22 cellular contexts compared by ENCODE assay signal in genomic region chr3:125079675-125080045, GRCh38. TPM values are rescaled to one million over a fixed set of nuclear protein-coding genes. Genes with fewer than 3 reads are reported as not detected.
DNase-seq lines count a peak whose midpoint lies in the region; ATAC-seq, FAIRE-seq and TF ChIP-seq lines count a peak whose summit lies in the region.
"Had no signal": no experiment of that assay in that cellular context is flagged by ENCODE, and none has a peak within 500 bp of the region (broad histone marks: within the 10 kb centered on the region; RNA-seq: fewer than 3 reads in every experiment).

No MANE protein-coding gene starts in this region.

- no peak overlapping the region for H3K4ac ChIP-seq in H9 (ENCODE audit: low read depth, low read length)

- no peak overlapping the region for H3K27ac Mint-ChIP-seq in H9
- H3K27ac Mint-ChIP-seq: activated naive CD8-positive, alpha-beta T cell treated with anti-CD3 and anti-CD28 coated beads, Interleukin-2, amount 50 U/mL, for 24 hours; stimulated activated effector memory CD8-positive, alpha-beta T cell treated with anti-CD3 and anti-CD28 coated beads, Interleukin-12 subunit alpha, Interleukin-12 subunit beta, amount 100 ng/mL, for 72 hours had no signal

- no peak overlapping the region for H2BK12ac ChIP-seq in H9 (ENCODE audit: insufficient read length, low read depth, low read length)

- FAIRE-seq in A549 (lab: Jason Lieb, UNC) = no peak
- FAIRE-seq: GM12892, H54, HTR-8/SVneo, TTC549 had no signal

- TF ChIP-seq RAD21 in A549 (conservative IDR thresholded peaks at IDR 0.05 in 1 of 2, IDR thresholded peaks at IDR 0.05 in 1 of 2) (no peak), SK-N-SH (IDR thresholded peaks at IDR 0.05; ENCODE audit: low read length) (no peak)

- no peak overlapping the region for H2BK120ac ChIP-seq in H9 (ENCODE audit: low read depth, low read length, poor library complexity, severe bottlenecking)

- H3K79me1 ChIP-seq in H9 (ENCODE audit: insufficient read depth, low read depth, low read length, poor library complexity, severe bottlenecking) = no peaks in the 10 kb centered on the region

- no peaks in the 10 kb centered on the region for H3K23me2 ChIP-seq in H9 (ENCODE audit: insufficient read length, low read depth, low read length, poor library complexity, severe bottlenecking)

- H3K27me3 Mint-ChIP-seq in H9 (ENCODE audit: low read depth) = no peaks in the 10 kb centered on the region

- H3K9me3 Mint-ChIP-seq in H9 = no peaks in the 10 kb centered on the region
- H3K9me3 Mint-ChIP-seq: activated naive CD8-positive, alpha-beta T cell treated with anti-CD3 and anti-CD28 coated beads, Interleukin-2, amount 50 U/mL, for 24 hours; stimulated activated effector memory CD8-positive, alpha-beta T cell treated with anti-CD3 and anti-CD28 coated beads, Interleukin-12 subunit alpha, Interleukin-12 subunit beta, amount 100 ng/mL, for 72 hours had no signal

- no peak overlapping the region for H2BK5ac ChIP-seq in H9 (ENCODE audit: insufficient read length, low read length)

- ATAC-seq in A549 (peak; percentile 51 to 52; a peak in 2 of 6 replicates), HG02798 (IDR thresholded peaks at IDR 0.05; ENCODE audit: poor library complexity, unreplicated experiment) (no peak)
- ATAC-seq: activated naive CD8-positive, alpha-beta T cell treated with anti-CD3 and anti-CD28 coated beads, Interleukin-2, amount 50 U/mL, for 24 hours; sciatic nerve; stimulated activated effector memory CD8-positive, alpha-beta T cell treated with anti-CD3 and anti-CD28 coated beads, Interleukin-12 subunit alpha, Interleukin-12 subunit beta, amount 100 ng/mL, for 72 hours had no signal

- H3K56ac ChIP-seq in H9 (ENCODE audit: insufficient read length, low read depth, low read length) = no peak overlapping the region

- H3K36me3 ChIP-seq in SK-N-SH (replicated peaks in 1 of 2; ENCODE audit: control insufficient read depth in 1 of 2, insufficient read depth in 2 of 2, low read length in 1 of 2) = no peaks in the 10 kb centered on the region
- H3K36me3 ChIP-seq: suprapubic skin had no signal

- TF ChIP-seq EP300 in A549 (IDR thresholded peaks at IDR 0.05) (no peak), SK-N-SH (IDR thresholded peaks at IDR 0.05; ENCODE audit: borderline replicate concordance in 1 of 2, low read depth in 1 of 2, low read length in 1 of 2) (no peak)

- peaks cover 8% of the 10 kb centered on the region for H3F3A ChIP-seq in SK-N-SH (replicated peaks; ENCODE audit: insufficient read depth)

- H2BK20ac ChIP-seq in H9 (ENCODE audit: low read depth, low read length, poor library complexity, severe bottlenecking) = no peak overlapping the region

- H3K4me3 ChIP-seq in A549 (no peak overlapping the region), SK-N-SH (ENCODE audit: low read depth in 2 of 2, low read length in 1 of 2) (no peak overlapping the region), fibroblast of mammary gland (ENCODE audit: control insufficient read depth, low read depth, low read length) (no peak overlapping the region)
- H3K4me3 ChIP-seq: suprapubic skin had no signal

- H4K20me1 ChIP-seq in SK-N-SH (ENCODE audit: insufficient read depth) (no peaks in the 10 kb centered on the region), H9 (ENCODE audit: control insufficient read depth, insufficient read depth, insufficient read length) (no peaks in the 10 kb centered on the region)

- peaks cover 2 to 8% (median 8%) of the 10 kb centered on the region in 3 experiments; a peak in 5 of 7 replicates for H3K36me3 Mint-ChIP-seq in H9 (ENCODE audit: insufficient read depth in 1 of 3, low read depth in 3 of 3)
- H3K36me3 Mint-ChIP-seq: CD14-positive monocyte; stimulated activated effector memory CD8-positive, alpha-beta T cell treated with anti-CD3 and anti-CD28 coated beads, Interleukin-12 subunit alpha, Interleukin-12 subunit beta, amount 100 ng/mL, for 72 hours had no signal

- H3K27ac ChIP-seq in A549 = peak overlapping the region in 1 of 2 experiments; percentile 58; a peak in 3 of 6 replicates
- no peak overlapping the region for H3K27ac ChIP-seq in SK-N-SH (ENCODE audit: low read depth in 2 of 2, low read length in 1 of 2)
- no peak overlapping the region for H3K27ac ChIP-seq in H9 (ENCODE audit: insufficient read length, low read depth, low read length)
- H3K27ac ChIP-seq: suprapubic skin had no signal

- no peak overlapping the region for H3K4me3 Mint-ChIP-seq in H9
- H3K4me3 Mint-ChIP-seq: activated naive CD8-positive, alpha-beta T cell treated with anti-CD3 and anti-CD28 coated beads, Interleukin-2, amount 50 U/mL, for 24 hours; CD14-positive monocyte; stimulated activated effector memory CD8-positive, alpha-beta T cell treated with anti-CD3 and anti-CD28 coated beads, Interleukin-12 subunit alpha, Interleukin-12 subunit beta, amount 100 ng/mL, for 72 hours had no signal

- WGBS in A549 (ENCODE audit: missing lambda C conversion rate) = 23% methylated on average over 1 of the region's 1 CpG
- WGBS in SK-N-SH (ENCODE audit: low lambda C conversion rate) = 22% methylated on average over 1 of the region's 1 CpG
- WGBS in H9 (ENCODE audit: extremely low coverage, insufficient read length, low lambda C conversion rate) = no CpG with 5 or more reads among the region's 1 CpG

- no peak overlapping the region for H3K23ac ChIP-seq in H9 (ENCODE audit: insufficient read length, low read depth, low read length)

- no peak for TF ChIP-seq CTCF in A549 (IDR thresholded peaks at IDR 0.05)
- no peak for TF ChIP-seq CTCF in SK-N-SH (IDR thresholded peaks at IDR 0.05)
- TF ChIP-seq CTCF in fibroblast of mammary gland (conservative IDR thresholded peaks at IDR 0.05; ENCODE audit: control insufficient read depth, insufficient read depth, low read depth, low read length) = no peak
- TF ChIP-seq CTCF in H9 (conservative IDR thresholded peaks at IDR 0.05) = no peak

- H4K91ac ChIP-seq in H9 (ENCODE audit: insufficient read length, low read depth, low read length) = no peak overlapping the region

- H3K9ac ChIP-seq in SK-N-SH (no peak overlapping the region), H9 (ENCODE audit: extremely low read depth, insufficient read length, low read length) (no peak overlapping the region)

- H4K8ac ChIP-seq in H9 (replicated peaks; ENCODE audit: insufficient read length, low read depth, low read length) = no peak overlapping the region

- no peak overlapping the region for H3T11ph ChIP-seq in H9 (ENCODE audit: low read length)

- H3K4me1 Mint-ChIP-seq in H9 = peaks cover 19 to 24% of the 10 kb centered on the region in 2 experiments
- H3K4me1 Mint-ChIP-seq: stimulated activated effector memory CD8-positive, alpha-beta T cell treated with anti-CD3 and anti-CD28 coated beads, Interleukin-12 subunit alpha, Interleukin-12 subunit beta, amount 100 ng/mL, for 72 hours had no signal

- no peaks in the 10 kb centered on the region for H3K9me2 ChIP-seq in SK-N-SH

- H3K4me2 ChIP-seq in A549 (peak overlapping the region; percentile 45; the same call in 2 of the 3 replicates), SK-N-SH (no peak overlapping the region), H9 (ENCODE audit: insufficient read depth, insufficient read length, low read length) (no peak overlapping the region)

- no peak overlapping the region for H2AFZ ChIP-seq in SK-N-SH (ENCODE audit: low read depth)
- no peak overlapping the region for H2AFZ ChIP-seq in H9 (ENCODE audit: low read length)

- H3K18ac ChIP-seq in H9 (ENCODE audit: insufficient read length, low read depth, low read length) = no peak overlapping the region

- no peak overlapping the region for H2AK5ac ChIP-seq in H9 (ENCODE audit: insufficient read length, low read length)

- TF ChIP-seq POLR2A in A549 (IDR thresholded peaks at IDR 0.05; ENCODE audit: low read length) = no peak

- H3K9me3 ChIP-seq in A549 (no peaks in the 10 kb centered on the region), SK-N-SH (no peaks in the 10 kb centered on the region), H9 (ENCODE audit: control insufficient read depth, low read depth, low read length) (no peaks in the 10 kb centered on the region)
- H3K9me3 ChIP-seq: suprapubic skin had no signal

- POLR2A ChIA-PET in A549 (lab: Yijun Ruan, JAX) (interaction anchor here (0.6 to 1.1 kb wide), 2 partner anchors 17 to 82 kb away, joined by 3 read pairs; no protein-coding TSS in a partner anchor), SK-N-SH (lab: Yijun Ruan, JAX) (no interaction called here)

- H3K4me1 ChIP-seq in A549 = peaks cover 22% of the 10 kb centered on the region
- peaks cover 0 to 8% of the 10 kb centered on the region in 2 experiments; a peak in 1 of 4 replicates for H3K4me1 ChIP-seq in SK-N-SH (ENCODE audit: control insufficient read depth in 1 of 2, insufficient read depth in 2 of 2, low read depth in 1 of 2, low read length in 1 of 2)
- H3K4me1 ChIP-seq in H9 (ENCODE audit: insufficient read depth, low read length) = no peaks in the 10 kb centered on the region; the same call in 1 of the 2 replicates
- H3K4me1 ChIP-seq: suprapubic skin had no signal

- no peak overlapping the region for H2BK15ac ChIP-seq in H9 (ENCODE audit: low read depth, low read length)

- no peak overlapping the region for H3K14ac ChIP-seq in H9 (ENCODE audit: insufficient read depth, low read length)

- CTCF ChIA-PET in A549 (lab: Yijun Ruan, JAX) (interaction anchor here (1.2 to 2.2 kb wide), 2 partner anchors 13 to 30 kb away, joined by 3 to 7 read pairs; no protein-coding TSS in a partner anchor), SK-N-SH (lab: Yijun Ruan, JAX) (no interaction called here)

- H4K5ac ChIP-seq in H9 (ENCODE audit: insufficient read length, low read depth, low read length) = no peak overlapping the region

- H3K79me2 ChIP-seq in SK-N-SH (ENCODE audit: insufficient read depth) = no peaks in the 10 kb centered on the region
- H3K79me2 ChIP-seq in H9 (ENCODE audit: insufficient read depth, low read length) = no peaks in the 10 kb centered on the region

- H3K27me3 ChIP-seq in SK-N-SH (ENCODE audit: insufficient read depth) (no peaks in the 10 kb centered on the region), H9 (ENCODE audit: insufficient read depth, low read length) (no peaks in the 10 kb centered on the region)
- H3K27me3 ChIP-seq: suprapubic skin had no signal

- peak in 1 of 2 experiments; percentile 15 for DNase-seq in A549 (ENCODE audit: low read depth in 1 of 2, low spot score in 1 of 2)
- DNase-seq in HCEC 1CT = peak; percentile 47
- no peak for DNase-seq in SK-N-SH
- DNase-seq in fibroblast of mammary gland (ENCODE audit: low read depth) = peak; percentile 38
- no peak for DNase-seq in activated naive CD4-positive, alpha-beta T cell treated with Interleukin-2 at 50 U/mL for 16 hours
- DNase-seq in H9 = no peak
- DNase-seq in AML-193 (lab: John Stamatoyannopoulos, UW) = no peak
- DNase-seq: activated CD4-positive, alpha-beta T cell treated with anti-CD3 and anti-CD28 coated beads for 48 hours; activated naive CD8-positive, alpha-beta T cell treated with anti-CD3 and anti-CD28 coated beads, Interleukin-2, amount 50 U/mL, for 24 hours; NCI-H1417; NCI-H2107; NCI-H524 treated with DMSO at 0.1 percent for 48 hours; nucleus accumbens had no signal

RNA-seq across cellular contexts. Expression of gene HEG1, which starts 23.9 kb away (rescaled TPM):
- polyA plus RNA-seq in A549 (2011; rRNA removed) (5.4 and 7.9 TPM in 2 replicates), A549 (2017; fragmentation: RNase III; extraction: RNeasy Plus Mini Kit Qiagen cat#74134 plus additional on column Dnase treatment) (5.6 to 6.6 TPM (median 5.9 TPM) in 3 replicates), SK-N-SH (2012; rRNA removed) (27.7 and 29.1 TPM in 2 replicates)
- 2.7 and 3.8 TPM in 2 replicates for polyA plus RNA-seq in A549 (2012; cell fraction: cytosol; rRNA removed)
- 4.4 and 5.4 TPM in 2 replicates for polyA plus RNA-seq in A549 (2012; cell fraction: nucleus; rRNA removed)
- 8.3 and 13.1 TPM in 2 replicates for polyA minus RNA-seq in A549 (2011; rRNA and poly(A)+ RNA removed)
- 27.1 and 30.0 TPM in 2 replicates for polyA plus RNA-seq in SK-N-SH (2012; cell fraction: cytosol; rRNA removed)
- 33.3 and 48.2 TPM in 2 replicates for polyA plus RNA-seq in SK-N-SH (2012; cell fraction: nucleus; rRNA removed)
- total RNA-seq in H9 (2021) = 9.3 and 10.3 TPM in 2 replicates

Comparison
In these comparisons a context has a peak if more than half of its experiments do, and no peak if none do; other contexts are left out.
1. DNase-seq: peak in HCEC 1CT (single experiment) and fibroblast of mammary gland (single experiment); none in SK-N-SH (single experiment), activated naive CD4-positive, alpha-beta T cell treated with Interleukin-2 at 50 U/mL for 16 hours (single experiment), H9 (single experiment) and AML-193 (0 of 2).
2. Of the 12 proteins assayed by ChIP-seq in both A549 and SK-N-SH: peak only in A549: none; only in SK-N-SH: PBX3; in both: none; in neither: 10; mixed calls (peak in some experiments, not most) for 1.